Comparison of ENCODE assay signal across 12 cellular contexts in the genomic region with DNA sequence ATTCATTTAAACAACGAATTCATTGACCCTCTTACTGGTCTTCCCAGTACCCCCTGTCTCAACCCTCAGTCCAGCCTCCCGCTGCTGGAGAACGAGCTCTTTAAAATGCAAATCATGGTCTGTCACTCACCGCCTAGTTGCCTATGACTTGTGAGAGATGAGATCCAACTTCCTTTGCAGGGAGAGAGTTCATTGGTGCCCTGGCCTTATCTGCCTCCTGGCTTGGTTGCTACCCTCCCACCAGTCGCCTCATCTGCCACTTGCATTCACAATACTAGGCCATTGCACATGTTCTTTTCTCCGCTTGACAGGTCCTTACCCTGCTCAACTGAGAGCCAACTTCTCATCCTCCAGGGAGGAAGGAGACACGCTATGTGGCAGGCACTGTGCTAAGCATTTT.
"Had no signal": no experiment of that assay in that cellular context is flagged by ENCODE, and none has a peak within 500 bp of the region (broad histone marks: within the 10 kb centered on the region; RNA-seq: fewer than 3 reads in every experiment).

No MANE protein-coding gene starts in this region.

- H3K36me3 ChIP-seq: right atrium auricular region, tibial artery, uterus had no signal

- H3K27ac Mint-ChIP-seq: activated naive CD8-positive, alpha-beta T cell treated with anti-CD3 and anti-CD28 coated beads, Interleukin-2, amount 10 ng/mL, durations not matched to agents 7 days and 5 days; T-helper 1 cell treated with Interleukin-12 subunit alpha and Interleukin-12 subunit beta and Interleukin-4 antibody, amounts not matched to agents 30 μg/mL and 1 μg/mL, for 36 hours had no signal

- DNase-seq: activated CD4-positive, alpha-beta T cell treated with anti-CD3 and anti-CD28 coated beads, Interleukin-2, amount 50 U/mL, for 1 hour; activated CD8-positive, alpha-beta memory T cell treated with anti-CD3 and anti-CD28 coated beads, Interleukin-2, amount 50 U/mL, for 4 hours; activated naive CD8-positive, alpha-beta T cell treated with anti-CD3 and anti-CD28 coated beads, Interleukin-2, amount 10 ng/mL, durations not matched to agents 7 days and 5 days; aorta; foreskin melanocyte; left ventricle myocardium superior; posterior cingulate gyrus; tibial artery; uterus had no signal

- H3K4me1 ChIP-seq: right atrium auricular region, tibial artery, uterus had no signal

- ATAC-seq: left ventricle myocardium superior had no signal

- H3K27me3 ChIP-seq: right atrium auricular region, uterus had no signal

- H3K27ac ChIP-seq: right atrium auricular region, skin epidermis, tibial artery, uterus had no signal

- H3K4me3 ChIP-seq: right atrium auricular region, skin epidermis, tibial artery, uterus had no signal

- H3K9me3 Mint-ChIP-seq: activated naive CD8-positive, alpha-beta T cell treated with anti-CD3 and anti-CD28 coated beads, Interleukin-2, amount 10 ng/mL, durations not matched to agents 7 days and 5 days; T-helper 1 cell treated with Interleukin-12 subunit alpha and Interleukin-12 subunit beta and Interleukin-4 antibody, amounts not matched to agents 30 μg/mL and 1 μg/mL, for 36 hours had no signal

- H3K9me3 ChIP-seq: right atrium auricular region, tibial artery, uterus had no signal

- H3K4me3 Mint-ChIP-seq: activated naive CD8-positive, alpha-beta T cell treated with anti-CD3 and anti-CD28 coated beads, Interleukin-2, amount 10 ng/mL, durations not matched to agents 7 days and 5 days; T-helper 1 cell treated with Interleukin-12 subunit alpha and Interleukin-12 subunit beta and Interleukin-4 antibody, amounts not matched to agents 30 μg/mL and 1 μg/mL, for 36 hours had no signal
